In genomic region chr12:7851622-7852081, GRCh38 we compare ENCODE assay signal across 2 cellular contexts.
TF ChIP-seq lines count a peak whose summit lies in the region.

No MANE protein-coding gene starts in this region.

TF ChIP-seq in H1, 55 proteins besides CTCF, POLR2A, EP300 and RAD21:
- TF ChIP-seq MAX (IDR thresholded peaks at IDR 0.05), result peak; percentile 57; the same call in 1 of the 2 replicates
- peak; percentile 79 to 83; a peak in 1 of 4 replicates for TF ChIP-seq SIN3A (conservative IDR thresholded peaks at IDR 0.05 in 1 of 2, IDR thresholded peaks at IDR 0.05 in 1 of 2; ENCODE audit: low read depth in 1 of 2, low read length in 2 of 2)
- TF ChIP-seq TEAD4 (IDR thresholded peaks at IDR 0.05; ENCODE audit: low read depth, low read length), result peak; percentile 69; the same call in 1 of the 2 replicates

TF ChIP-seq in neural cell, 6 proteins besides CTCF, POLR2A, EP300 and RAD21:
- peak; percentile 25 for TF ChIP-seq POLR2AphosphoS5 (IDR thresholded peaks at IDR 0.05)
